ENCODE assay signal across 8 cellular contexts in genomic region chr19:6862673-6863078, GRCh38. TPM values are rescaled to one million over a fixed set of nuclear protein-coding genes. Genes with fewer than 3 reads are reported as not detected.
DNase-seq lines count a peak whose midpoint lies in the region; ATAC-seq and TF ChIP-seq lines count a peak whose summit lies in the region.

No MANE protein-coding gene starts in this region.

- TF ChIP-seq CTCF in activated CD8-positive, alpha-beta T cell treated with anti-CD3 and anti-CD28 coated beads for 36 hours (IDR thresholded peaks at IDR 0.05), result peak; percentile 81

- no peaks in the 10 kb centered on the region for H3K27me3 ChIP-seq in mesendoderm (ENCODE audit: insufficient read depth, low read length, poor library complexity)

- no peak overlapping the region for H3K9ac ChIP-seq in mesendoderm (ENCODE audit: low read length)

- H3K18ac ChIP-seq in mesendoderm (ENCODE audit: low read length), result no peak overlapping the region

- H3K27ac Mint-ChIP-seq in activated CD8-positive, alpha-beta T cell treated with anti-CD3 and anti-CD28 coated beads for 36 hours, result peak overlapping the region; percentile 79

- H3K36me3 Mint-ChIP-seq in activated CD8-positive, alpha-beta T cell treated with anti-CD3 and anti-CD28 coated beads for 36 hours (ENCODE audit: low read depth), result no peaks in the 10 kb centered on the region

- H4K8ac ChIP-seq in mesendoderm (ENCODE audit: low read depth, low read length), result no peak overlapping the region

- no peaks in the 10 kb centered on the region for H3K4me1 ChIP-seq in mesendoderm (ENCODE audit: control insufficient read depth, low read depth, low read length)

- no peak overlapping the region for H3K4me3 ChIP-seq in mesendoderm (ENCODE audit: low read length)

- no peak overlapping the region for H2BK120ac ChIP-seq in mesendoderm (ENCODE audit: low read depth, low read length)

- no peak overlapping the region for H2AK5ac ChIP-seq in mesendoderm (ENCODE audit: low read length)

- H2BK15ac ChIP-seq in mesendoderm (replicated peaks; ENCODE audit: low read depth), result no peak overlapping the region

- no peak overlapping the region for H3K4me2 ChIP-seq in mesendoderm (ENCODE audit: low read length)

- no peaks in the 10 kb centered on the region for H3K79me1 ChIP-seq in mesendoderm (ENCODE audit: low read length)

- H2BK5ac ChIP-seq in mesendoderm (ENCODE audit: low read length), result no peak overlapping the region

- no peaks in the 10 kb centered on the region for H3K9me3 Mint-ChIP-seq in activated CD8-positive, alpha-beta T cell treated with anti-CD3 and anti-CD28 coated beads for 36 hours

- H3K4me1 Mint-ChIP-seq in activated CD8-positive, alpha-beta T cell treated with anti-CD3 and anti-CD28 coated beads for 36 hours (ENCODE audit: low read depth), result peaks cover 14% of the 10 kb centered on the region

- peak; percentile 24 for DNase-seq in NCI-H345 (lab: John Stamatoyannopoulos, UW)
- no peak for DNase-seq in NCI-H345 treated with DMSO at 0.1 percent for 48 hours (lab: John Stamatoyannopoulos, UW; ENCODE audit: unreplicated experiment)
- DNase-seq in NK-92 treated with Interleukin-12 subunit alpha and Interleukin-12 subunit beta, amount 100 ng/mL, for 24 hours (lab: John Stamatoyannopoulos, UW), result peak; percentile 77
- DNase-seq in activated CD8-positive, alpha-beta T cell treated with anti-CD3 and anti-CD28 coated beads for 36 hours, result peak; percentile 97
- DNase-seq in effector CD8-positive, alpha-beta T cell (lab: John Stamatoyannopoulos, UW), result peak; percentile 79
- peak; percentile 92 for DNase-seq in mesendoderm
- peak; percentile 76 to 80 for DNase-seq in stimulated activated CD8-positive, alpha-beta memory T cell treated with anti-CD3 and anti-CD28 coated beads, Interleukin-15, amount 100 ng/mL, for 4 hours (ENCODE audit: low read depth in 2 of 2)

- peak; percentile 69 for ATAC-seq in HG03159 (IDR thresholded peaks at IDR 0.05; ENCODE audit: unreplicated experiment)
- peak; percentile 88 for ATAC-seq in activated CD8-positive, alpha-beta T cell treated with anti-CD3 and anti-CD28 coated beads for 36 hours

- no CpG with 5 or more reads among the region's 16 CpGs for WGBS in mesendoderm (ENCODE audit: extremely low coverage, insufficient coverage, low lambda C conversion rate)

- POLR2A ChIA-PET in activated CD8-positive, alpha-beta T cell treated with anti-CD3 and anti-CD28 coated beads for 36 hours (lab: Charles Lee), result interaction anchor here (0.7 to 2.9 kb wide), 5 partner anchors 53 to 124 kb away, joined by 3 to 14 read pairs (median 3); partner anchors contain the start of gene SH2D3A

- peak overlapping the region; percentile 77 for H3K4me3 Mint-ChIP-seq in activated CD8-positive, alpha-beta T cell treated with anti-CD3 and anti-CD28 coated beads for 36 hours

- no peak overlapping the region for H3K27ac ChIP-seq in mesendoderm (ENCODE audit: low read depth, low read length)

- no peak overlapping the region for H3K56ac ChIP-seq in mesendoderm (ENCODE audit: low read length)

- CTCF ChIA-PET in activated CD8-positive, alpha-beta T cell treated with anti-CD3 and anti-CD28 coated beads for 36 hours (lab: Charles Lee), result interaction anchor here (0.6 to 5.0 kb wide), 29 partner anchors 11 to 379 kb away, joined by 3 to 73 read pairs (median 4); partner anchors contain the start of genes GPR108 and VAV1

- intact Hi-C loops in activated CD8-positive, alpha-beta T cell treated with anti-CD3 and anti-CD28 coated beads for 36 hours (cut with micrococcal nuclease), result loop anchor here (1.0 to 10.0 kb wide), 4 partner anchors 98 to 346 kb away; partner anchors contain the start of genes GPR108 and SH2D3A

- no peak overlapping the region for H3K4ac ChIP-seq in mesendoderm (ENCODE audit: low read depth, low read length)

- H3K36me3 ChIP-seq in mesendoderm (ENCODE audit: control insufficient read depth, insufficient read depth, low read length), result no peaks in the 10 kb centered on the region

- H4K5ac ChIP-seq in mesendoderm (ENCODE audit: low read length), result no peak overlapping the region

- H3K79me2 ChIP-seq in mesendoderm (ENCODE audit: control insufficient read depth, insufficient read depth, low read length), result no peaks in the 10 kb centered on the region

- H3K27me3 Mint-ChIP-seq in activated CD8-positive, alpha-beta T cell treated with anti-CD3 and anti-CD28 coated beads for 36 hours, result no peaks in the 10 kb centered on the region

- H3K23ac ChIP-seq in mesendoderm (ENCODE audit: low read length), result no peak overlapping the region

RNA-seq across cellular contexts. Expression of gene ADGRE1, which starts 24.7 kb away (rescaled TPM):
- total RNA-seq in activated CD8-positive, alpha-beta T cell treated with anti-CD3 and anti-CD28 coated beads for 36 hours, result 1 to 10 TPM; 1.2 to 1.6 TPM
- polyA plus RNA-seq in mesendoderm (2013, experiment 1 of 2), result not detected
- not detected for polyA plus RNA-seq in mesendoderm (2013, experiment 2 of 2)
